13 cellular contexts compared by ENCODE assay signal in the genomic region with DNA sequence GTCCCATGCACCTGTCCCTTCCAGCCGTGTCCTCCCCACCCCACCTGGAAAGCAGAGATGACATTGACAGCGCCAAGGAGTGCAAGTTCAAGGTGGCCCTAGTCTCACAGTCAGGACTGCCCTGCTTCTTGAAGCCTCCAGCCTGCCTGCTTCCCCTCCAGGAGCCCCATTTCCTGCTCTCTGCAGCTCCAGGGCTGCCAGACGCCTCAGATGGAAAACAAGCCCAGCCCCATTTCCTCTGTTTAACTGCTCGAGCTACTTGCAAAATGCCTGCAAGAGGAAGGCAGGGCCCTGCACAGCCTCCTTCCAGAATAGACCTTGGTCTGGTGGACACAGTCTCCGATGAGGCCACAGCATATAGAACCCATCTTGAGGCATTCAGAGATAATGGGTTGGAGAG. TPM values are rescaled to one million over a fixed set of nuclear protein-coding genes. Genes with fewer than 3 reads are reported as not detected.
DNase-seq lines count a peak whose midpoint lies in the region; ATAC-seq and TF ChIP-seq lines count a peak whose summit lies in the region.
"Had no signal": no experiment of that assay in that cellular context is flagged by ENCODE, and none has a peak within 500 bp of the region (broad histone marks: within the 10 kb centered on the region; RNA-seq: fewer than 3 reads in every experiment).

No MANE protein-coding gene starts in this region.

- 62 to 67% methylated on average over 2 to 5 of the region's 5 CpGs for WGBS in endodermal cell (ENCODE audit: insufficient coverage in 1 of 2, insufficient read length in 1 of 2), 2 experiments
- 53 to 58% (median 57%) methylated on average over 5 of the region's 5 CpGs for WGBS in psoas muscle, 3 donors

- ATAC-seq in psoas muscle, result no peak

- peaks cover 65% of the 10 kb centered on the region for H3K4me1 Mint-ChIP-seq in activated CD4-positive, alpha-beta memory T cell treated with anti-CD3 and anti-CD28 coated beads for 36 hours (ENCODE audit: low read depth)
- H3K4me1 Mint-ChIP-seq in activated CD4-positive, alpha-beta memory T cell treated with anti-CD3 and anti-CD28 coated beads, Interleukin-2, amount 10 ng/mL, durations not matched to agents 7 days and 5 days, result peaks cover 51% of the 10 kb centered on the region
- H3K4me1 Mint-ChIP-seq in endodermal cell, result peaks cover 54% of the 10 kb centered on the region

- POLR2A ChIA-PET in activated CD4-positive, alpha-beta memory T cell treated with anti-CD3 and anti-CD28 coated beads for 36 hours (lab: Charles Lee), result interaction anchor here (1.0 to 1.7 kb wide), 2 partner anchors 23 to 50 kb away, joined by 3 read pairs; no protein-coding TSS in a partner anchor
- POLR2A ChIA-PET in activated CD4-positive, alpha-beta memory T cell treated with anti-CD3 and anti-CD28 coated beads, Interleukin-2, amount 10 ng/mL, durations not matched to agents 7 days and 5 days (lab: Charles Lee), result no interaction called here

- H3K9me3 ChIP-seq in endodermal cell (ENCODE audit: control insufficient read depth, low read length) (no peaks in the 10 kb centered on the region), neutrophil (no peaks in the 10 kb centered on the region), psoas muscle (no peaks in the 10 kb centered on the region)

- no peaks in the 10 kb centered on the region for H3K27me3 Mint-ChIP-seq in activated CD4-positive, alpha-beta memory T cell treated with anti-CD3 and anti-CD28 coated beads for 36 hours
- H3K27me3 Mint-ChIP-seq in activated CD4-positive, alpha-beta memory T cell treated with anti-CD3 and anti-CD28 coated beads, Interleukin-2, amount 10 ng/mL, durations not matched to agents 7 days and 5 days, result peaks cover 20% of the 10 kb centered on the region
- H3K27me3 Mint-ChIP-seq in endodermal cell (ENCODE audit: insufficient read depth), result peaks cover 48% of the 10 kb centered on the region
- H3K27me3 Mint-ChIP-seq: stimulated activated naive CD8-positive, alpha-beta T cell treated with anti-CD3 and anti-CD28 coated beads, Interleukin-15, Interleukin-2, amounts not matched to agents 100 ng/mL and 50 ng/mL, for 24 hours had no signal

- H3K27me3 ChIP-seq in endodermal cell (ENCODE audit: control insufficient read depth, insufficient read depth, low read length, poor library complexity, severe bottlenecking) (peaks cover 17% of the 10 kb centered on the region), neutrophil (no peaks in the 10 kb centered on the region), psoas muscle (ENCODE audit: insufficient read depth in 3 of 3, low read length in 2 of 3) (no peaks in the 10 kb centered on the region)

- intact Hi-C loops in activated CD4-positive, alpha-beta memory T cell treated with anti-CD3 and anti-CD28 coated beads for 36 hours (cut with micrococcal nuclease), result no loop called here
- intact Hi-C loops in psoas muscle (cut with DNase I), result no loop called here

- H3K9me3 Mint-ChIP-seq in activated CD4-positive, alpha-beta memory T cell treated with anti-CD3 and anti-CD28 coated beads for 36 hours, result no peaks in the 10 kb centered on the region
- no peaks in the 10 kb centered on the region for H3K9me3 Mint-ChIP-seq in activated CD4-positive, alpha-beta memory T cell treated with anti-CD3 and anti-CD28 coated beads, Interleukin-2, amount 10 ng/mL, durations not matched to agents 7 days and 5 days
- no peaks in the 10 kb centered on the region for H3K9me3 Mint-ChIP-seq in endodermal cell
- H3K9me3 Mint-ChIP-seq: stimulated activated naive CD8-positive, alpha-beta T cell treated with anti-CD3 and anti-CD28 coated beads, Interleukin-15, Interleukin-2, amounts not matched to agents 100 ng/mL and 50 ng/mL, for 24 hours had no signal

- H3K27ac ChIP-seq in endodermal cell (ENCODE audit: low read depth, low read length) (no peak overlapping the region), neutrophil (peak overlapping the region; percentile 94), psoas muscle (no peak overlapping the region)
- H3K27ac ChIP-seq: WERI-Rb-1 had no signal

- H3K4me3 Mint-ChIP-seq in activated CD4-positive, alpha-beta memory T cell treated with anti-CD3 and anti-CD28 coated beads for 36 hours, result no peak overlapping the region
- no peak overlapping the region for H3K4me3 Mint-ChIP-seq in activated CD4-positive, alpha-beta memory T cell treated with anti-CD3 and anti-CD28 coated beads, Interleukin-2, amount 10 ng/mL, durations not matched to agents 7 days and 5 days
- no peak overlapping the region for H3K4me3 Mint-ChIP-seq in endodermal cell
- H3K4me3 Mint-ChIP-seq: stimulated activated naive CD8-positive, alpha-beta T cell treated with anti-CD3 and anti-CD28 coated beads, Interleukin-15, Interleukin-2, amounts not matched to agents 100 ng/mL and 50 ng/mL, for 24 hours had no signal

- no peak overlapping the region for H3K4me3 ChIP-seq in endodermal cell (ENCODE audit: low read length)
- peak overlapping the region in 1 of 2 experiments; percentile 13 for H3K4me3 ChIP-seq in neutrophil (ENCODE audit: low read depth in 1 of 2, low read length in 1 of 2)
- H3K4me3 ChIP-seq in psoas muscle, result no peak overlapping the region

- H3K27ac Mint-ChIP-seq in activated CD4-positive, alpha-beta memory T cell treated with anti-CD3 and anti-CD28 coated beads for 36 hours, result peak overlapping the region; percentile 11
- no peak overlapping the region for H3K27ac Mint-ChIP-seq in activated CD4-positive, alpha-beta memory T cell treated with anti-CD3 and anti-CD28 coated beads, Interleukin-2, amount 10 ng/mL, durations not matched to agents 7 days and 5 days
- peak overlapping the region; percentile 31 for H3K27ac Mint-ChIP-seq in endodermal cell
- H3K27ac Mint-ChIP-seq: stimulated activated naive CD8-positive, alpha-beta T cell treated with anti-CD3 and anti-CD28 coated beads, Interleukin-15, Interleukin-2, amounts not matched to agents 100 ng/mL and 50 ng/mL, for 24 hours had no signal

- no peak for TF ChIP-seq CTCF in endodermal cell (conservative IDR thresholded peaks at IDR 0.05)
- no peak for TF ChIP-seq CTCF in neutrophil (IDR thresholded peaks at IDR 0.05)
- TF ChIP-seq CTCF in psoas muscle (IDR thresholded peaks at IDR 0.05), result no peak

- H3K4me1 ChIP-seq in endodermal cell (ENCODE audit: control insufficient read depth, insufficient read depth, low read length) (peaks cover 14% of the 10 kb centered on the region), neutrophil (ENCODE audit: control insufficient read depth in 1 of 2, insufficient read depth in 1 of 2, low read depth in 1 of 2, low read length in 1 of 2) (peaks cover 97% of the 10 kb centered on the region in 2 experiments), psoas muscle (peaks cover 18% of the 10 kb centered on the region)

- DNase-seq in activated CD4-positive, alpha-beta memory T cell treated with anti-CD3 and anti-CD28 coated beads for 36 hours, result no peak
- DNase-seq in activated CD4-positive, alpha-beta memory T cell treated with anti-CD3 and anti-CD28 coated beads, Interleukin-2, amount 10 ng/mL, durations not matched to agents 7 days and 5 days, result no peak
- DNase-seq in NOMO-1 (lab: John Stamatoyannopoulos, UW; ENCODE audit: unreplicated experiment in 2 of 2), result peak; percentile 80 to 81
- DNase-seq in endodermal cell, result peak; percentile 83
- DNase-seq in psoas muscle, result no peak
- no peak for DNase-seq in H4 (ENCODE audit: low spot score)
- DNase-seq in NCI-H187 treated with DMSO at 0.1 percent for 48 hours (lab: John Stamatoyannopoulos, UW), result no peak
- DNase-seq: NCI-H774; stimulated activated CD4-positive, alpha-beta T cell treated with anti-CD3 and anti-CD28 coated beads, Interleukin-12 subunit alpha, Interleukin-12 subunit beta, amount 100 ng/mL, for 4 hours; WERI-Rb-1 had no signal

- no peaks in the 10 kb centered on the region for H3K36me3 Mint-ChIP-seq in activated CD4-positive, alpha-beta memory T cell treated with anti-CD3 and anti-CD28 coated beads for 36 hours
- H3K36me3 Mint-ChIP-seq in activated CD4-positive, alpha-beta memory T cell treated with anti-CD3 and anti-CD28 coated beads, Interleukin-2, amount 10 ng/mL, durations not matched to agents 7 days and 5 days (ENCODE audit: low read depth), result no peaks in the 10 kb centered on the region
- no peaks in the 10 kb centered on the region for H3K36me3 Mint-ChIP-seq in endodermal cell (ENCODE audit: low read depth)

- CTCF ChIA-PET in activated CD4-positive, alpha-beta memory T cell treated with anti-CD3 and anti-CD28 coated beads for 36 hours (lab: Charles Lee), result interaction anchor here (1.2 to 15.3 kb wide), 4 partner anchors 9 to 47 kb away, joined by 4 to 346 read pairs (median 29); no protein-coding TSS in a partner anchor
- CTCF ChIA-PET in activated CD4-positive, alpha-beta memory T cell treated with anti-CD3 and anti-CD28 coated beads, Interleukin-2, amount 10 ng/mL, durations not matched to agents 7 days and 5 days (lab: Charles Lee), result interaction anchor here (2.5 kb wide), 1 partner anchor 10 kb away, joined by 12 read pairs; no protein-coding TSS in a partner anchor

- H3K9ac ChIP-seq in endodermal cell (ENCODE audit: extremely low read depth, low read length, poor library complexity, severe bottlenecking), result no peak overlapping the region

- H3K36me3 ChIP-seq in endodermal cell (ENCODE audit: control insufficient read depth, insufficient read depth, low read length) (no peaks in the 10 kb centered on the region), neutrophil (no peaks in the 10 kb centered on the region), psoas muscle (ENCODE audit: insufficient read depth in 1 of 2, low read depth in 1 of 2) (no peaks in the 10 kb centered on the region)
- H3K36me3 ChIP-seq: WERI-Rb-1 had no signal

RNA-seq across cellular contexts. Expression of a gene that starts 5.0 kb away (rescaled TPM):
- 10 to 100 TPM; 85.3 to 88.7 TPM for total RNA-seq in activated CD4-positive, alpha-beta memory T cell treated with anti-CD3 and anti-CD28 coated beads for 36 hours
- 100 to 1,000 TPM; 141 to 143 TPM for total RNA-seq in activated CD4-positive, alpha-beta memory T cell treated with anti-CD3 and anti-CD28 coated beads, Interleukin-2, amount 10 ng/mL, durations not matched to agents 7 days and 5 days
- total RNA-seq in endodermal cell (10 to 100 TPM; 49.6 to 57.3 TPM), psoas muscle (100 to 1,000 TPM in 1 of 4 donors, 10 to 100 TPM in 3; 90.2 to 138 (median 96.2) TPM)
- 40.7 TPM for polyA plus RNA-seq in endodermal cell (2013, experiment 1 of 2)
- 38.7 TPM for polyA plus RNA-seq in endodermal cell (2013, experiment 2 of 2)
- 10 to 100 TPM; 57.7 to 85.4 (median 62.0) TPM for polyA plus RNA-seq in psoas muscle
- 25.3 and 38.9 TPM in 2 replicates for total RNA-seq in H4 (2014; rRNA removed; shearing (Covaris generic))

RNA-seq across cellular contexts. Expression of a gene that starts 39.2 kb away (rescaled TPM):
- 1 to 10 TPM; 5.9 to 7.0 TPM for total RNA-seq in activated CD4-positive, alpha-beta memory T cell treated with anti-CD3 and anti-CD28 coated beads for 36 hours
- 1 to 10 TPM; 3.5 to 4.1 TPM for total RNA-seq in activated CD4-positive, alpha-beta memory T cell treated with anti-CD3 and anti-CD28 coated beads, Interleukin-2, amount 10 ng/mL, durations not matched to agents 7 days and 5 days
- total RNA-seq in endodermal cell, result 1,000 to 10,000 TPM in 1 of 2 donors, 100 to 1,000 TPM in 1; 644 to 1,502 TPM
- polyA plus RNA-seq in endodermal cell (2013, experiment 1 of 2), result 1,103 TPM
- polyA plus RNA-seq in endodermal cell (2013, experiment 2 of 2), result 1,014 TPM
- total RNA-seq in psoas muscle, result 1 to 10 TPM; 1.4 to 6.3 (median 2.4) TPM
- 1 to 10 TPM; 1.2 to 2.0 (median 1.8) TPM for polyA plus RNA-seq in psoas muscle
- total RNA-seq in H4 (2014; rRNA removed; shearing (Covaris generic)), result 563 and 646 TPM in 2 replicates

RNA-seq across cellular contexts. Expression of a gene that starts 49.3 kb away (rescaled TPM):
- not detected for total RNA-seq in activated CD4-positive, alpha-beta memory T cell treated with anti-CD3 and anti-CD28 coated beads for 36 hours
- total RNA-seq in activated CD4-positive, alpha-beta memory T cell treated with anti-CD3 and anti-CD28 coated beads, Interleukin-2, amount 10 ng/mL, durations not matched to agents 7 days and 5 days, result under 1 TPM; 0.30 to 0.38 TPM
- under 1 TPM in 1 of 2 donors, not detected in 1; 0.46 TPM for total RNA-seq in endodermal cell
- polyA plus RNA-seq in endodermal cell (2013, experiment 1 of 2), result 0.28 TPM
- polyA plus RNA-seq in endodermal cell (2013, experiment 2 of 2), result 0.25 TPM
- not detected for total RNA-seq in psoas muscle
- not detected for polyA plus RNA-seq in psoas muscle
- total RNA-seq in H4 (2014; rRNA removed; shearing (Covaris generic)), result 0.33 and 0.48 TPM in 2 replicates
- total RNA-seq: fibroblast of lung had no signal

Comparison
In these comparisons a context has a peak if more than half of its experiments do, and no peak if none do; other contexts are left out.
1. DNase-seq: peak in NOMO-1 (2 of 2) and endodermal cell (single experiment); none in activated CD4-positive, alpha-beta memory T cell treated with anti-CD3 and anti-CD28 coated beads for 36 hours (single experiment), activated CD4-positive, alpha-beta memory T cell treated with anti-CD3 and anti-CD28 coated beads, Interleukin-2, amount 10 ng/mL, durations not matched to agents 7 days and 5 days (single experiment), psoas muscle (0 of 2), H4 (single experiment) and NCI-H187 treated with DMSO at 0.1 percent for 48 hours (single experiment).
2. RNA of a gene that starts 39.2 kb away (total RNA-seq): 644 to 1,502 TPM in endodermal cell and 563 to 646 TPM in H4; 5.9 to 7.0 TPM in activated CD4-positive, alpha-beta memory T cell treated with anti-CD3 and anti-CD28 coated beads for 36 hours, 3.5 to 4.1 TPM in activated CD4-positive, alpha-beta memory T cell treated with anti-CD3 and anti-CD28 coated beads, Interleukin-2, amount 10 ng/mL, durations not matched to agents 7 days and 5 days and 1.4 to 6.3 TPM in psoas muscle; every median in the first group is over 10 times any median in the second.